In the genomic region with DNA sequence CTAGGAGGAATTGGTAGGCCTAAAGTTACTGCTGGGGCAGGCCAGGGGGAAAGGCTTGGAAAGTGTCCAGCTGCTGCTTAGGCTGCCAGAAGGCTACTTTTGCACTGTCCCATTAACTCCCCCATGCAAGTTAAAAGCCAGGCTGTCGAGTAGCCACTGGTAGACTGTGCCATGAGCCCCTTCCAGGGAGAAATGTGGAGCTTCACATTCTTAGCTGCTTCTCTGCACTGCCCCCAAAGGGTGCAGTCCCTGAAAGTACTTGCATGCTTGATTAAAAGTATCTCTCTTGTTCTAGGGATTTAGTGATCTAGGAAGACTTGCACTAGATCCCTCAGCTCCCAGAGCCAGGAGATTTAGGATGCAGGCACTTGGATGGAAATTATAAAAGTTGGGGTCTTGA, we compare ENCODE assay signal across 28 cellular contexts.
"Had no signal": no experiment of that assay in that cellular context is flagged by ENCODE, and none has a peak within 500 bp of the region (broad histone marks: within the 10 kb centered on the region; RNA-seq: fewer than 3 reads in every experiment).

No MANE protein-coding gene starts in this region.

- H3K27me3 Mint-ChIP-seq: dendritic cell treated with granulocyte-macrophage colony-stimulating factor and Interleukin-4, amounts not matched to agents 40 ng/mL and 50 ng/mL, for 4 days; memory B cell; stimulated activated naive B cell treated with anti-CD40 and anti-IgM and Interleukin-4, amounts not matched to agents 10 μg/mL and 1 μg/mL and 100 μg/mL, for 72 hours; stimulated activated naive CD8-positive, alpha-beta T cell treated with anti-CD3 and anti-CD28 coated beads, Interleukin-15, Interleukin-2, amounts not matched to agents 100 ng/mL and 50 ng/mL, for 24 hours had no signal

- DNase-seq: colonic mucosa; effector CD8-positive, alpha-beta T cell; esophagus squamous epithelium; foreskin melanocyte; glutamatergic neuron; heart right ventricle; hippocampal formation; immature natural killer cell; islet precursor cell; kidney glomerular epithelial cell; left ventricle myocardium superior; natural killer cell; pancreas; retina; right lobe of liver; small intestine; stimulated activated CD4-positive, alpha-beta T cell treated with anti-CD3 and anti-CD28 coated beads, Interleukin-15, amount 100 ng/mL, for 24 hours; stimulated activated CD4-positive, alpha-beta T cell treated with anti-CD3 and anti-CD28 coated beads, Interleukin-2, amount 100 ng/mL, for 48 hours; stimulated activated naive B cell treated with anti-CD40 and anti-IgM and Interleukin-4, amounts not matched to agents 10 μg/mL and 1 μg/mL and 100 μg/mL, for 72 hours; upper lobe of right lung; uterus had no signal

- ATAC-seq: natural killer cell; pancreas; stimulated activated naive B cell treated with anti-CD40 and anti-IgM and Interleukin-4, amounts not matched to agents 10 μg/mL and 1 μg/mL and 100 μg/mL, for 72 hours; upper lobe of right lung had no signal

- H3K4me1 ChIP-seq: colonic mucosa, esophagus squamous epithelium, tibial nerve, uterus had no signal

- H3K36me3 ChIP-seq: pancreas, uterus had no signal

- H3K4me3 Mint-ChIP-seq: dendritic cell treated with granulocyte-macrophage colony-stimulating factor and Interleukin-4, amounts not matched to agents 40 ng/mL and 50 ng/mL, for 4 days; immature natural killer cell; memory B cell; natural killer cell; stimulated activated naive B cell treated with anti-CD40 and anti-IgM and Interleukin-4, amounts not matched to agents 10 μg/mL and 1 μg/mL and 100 μg/mL, for 72 hours; stimulated activated naive CD8-positive, alpha-beta T cell treated with anti-CD3 and anti-CD28 coated beads, Interleukin-15, Interleukin-2, amounts not matched to agents 100 ng/mL and 50 ng/mL, for 24 hours had no signal

- H3K4me3 ChIP-seq: colonic mucosa, esophagus squamous epithelium, heart right ventricle, lung, pancreas, right lobe of liver, thoracic aorta, tibial nerve, upper lobe of right lung, uterus had no signal

- H3K27ac ChIP-seq: colonic mucosa, esophagus squamous epithelium, heart right ventricle, neutrophil, pancreas, right lobe of liver, thoracic aorta, tibial nerve, upper lobe of right lung, uterus had no signal

- H3K27me3 ChIP-seq: colonic mucosa, esophagus squamous epithelium, heart right ventricle, neutrophil, pancreas, right lobe of liver, tibial nerve, upper lobe of right lung, uterus had no signal

- H3K27ac Mint-ChIP-seq: dendritic cell treated with granulocyte-macrophage colony-stimulating factor and Interleukin-4, amounts not matched to agents 40 ng/mL and 50 ng/mL, for 4 days; memory B cell; natural killer cell; stimulated activated naive CD8-positive, alpha-beta T cell treated with anti-CD3 and anti-CD28 coated beads, Interleukin-15, Interleukin-2, amounts not matched to agents 100 ng/mL and 50 ng/mL, for 24 hours had no signal

- H3K9me3 ChIP-seq: colonic mucosa, pancreas, uterus had no signal
